ENCODE assay signal across 23 cellular contexts in the genomic region with DNA sequence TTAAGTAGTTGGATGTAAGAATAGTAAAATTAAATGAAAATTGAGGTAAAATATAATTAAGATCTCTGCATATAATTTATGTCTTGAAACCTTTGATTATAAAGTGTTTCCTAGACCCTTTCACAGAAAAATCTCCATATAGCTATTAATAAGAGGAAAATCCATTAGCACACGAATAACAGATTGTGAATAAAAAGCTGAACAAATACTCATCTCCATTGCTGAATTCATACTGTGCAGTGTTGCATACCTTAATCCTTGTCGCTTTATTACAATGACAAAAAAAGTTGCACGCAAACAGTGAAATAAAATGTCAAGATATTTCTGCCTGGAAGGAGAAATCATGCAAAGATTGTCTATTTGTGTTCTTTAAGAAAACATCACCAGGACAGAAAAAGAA.
"Had no signal": no experiment of that assay in that cellular context is flagged by ENCODE, and none has a peak within 500 bp of the region (broad histone marks: within the 10 kb centered on the region; RNA-seq: fewer than 3 reads in every experiment).

No MANE protein-coding gene starts in this region.

- H3K27ac ChIP-seq: colonic mucosa, coronary artery, dorsolateral prefrontal cortex, epithelial cell of prostate, esophagus muscularis mucosa, esophagus squamous epithelium, foreskin keratinocyte, gastrocnemius medialis, gastroesophageal sphincter, heart left ventricle, heart right ventricle had no signal

- H3K27me3 ChIP-seq: colonic mucosa, dorsolateral prefrontal cortex, esophagus muscularis mucosa, esophagus squamous epithelium, foreskin keratinocyte, gastrocnemius medialis, gastroesophageal sphincter, heart left ventricle, heart right ventricle had no signal

- H3K9me3 ChIP-seq: colonic mucosa, esophagus muscularis mucosa, esophagus squamous epithelium, gastrocnemius medialis, gastroesophageal sphincter, heart left ventricle, heart right ventricle had no signal

- H3K4me3 ChIP-seq: colonic mucosa, coronary artery, dorsolateral prefrontal cortex, esophagus muscularis mucosa, esophagus squamous epithelium, gastrocnemius medialis, gastroesophageal sphincter, heart left ventricle, heart right ventricle had no signal

- DNase-seq: colonic mucosa; cortex of kidney; dermis blood vessel endothelial cell; dorsolateral prefrontal cortex; effector CD4-positive, alpha-beta T cell; effector CD8-positive, alpha-beta T cell; effector memory CD4-positive, alpha-beta T cell; effector memory CD8-positive, alpha-beta T cell; endodermal cell; erythroblast; esophagus squamous epithelium; foreskin fibroblast; foreskin keratinocyte; foreskin melanocyte; gastrocnemius medialis; glutamatergic neuron; head of caudate nucleus; heart left ventricle; heart right ventricle had no signal

- H3K4me1 ChIP-seq: colonic mucosa, esophagus muscularis mucosa, esophagus squamous epithelium, foreskin keratinocyte, gastrocnemius medialis, gastroesophageal sphincter, heart right ventricle had no signal

- H3K36me3 ChIP-seq: colonic mucosa, esophagus muscularis mucosa, esophagus squamous epithelium, gastrocnemius medialis, gastroesophageal sphincter, heart left ventricle, heart right ventricle had no signal
